Comparison of ENCODE assay signal across 28 cellular contexts in the genomic region with DNA sequence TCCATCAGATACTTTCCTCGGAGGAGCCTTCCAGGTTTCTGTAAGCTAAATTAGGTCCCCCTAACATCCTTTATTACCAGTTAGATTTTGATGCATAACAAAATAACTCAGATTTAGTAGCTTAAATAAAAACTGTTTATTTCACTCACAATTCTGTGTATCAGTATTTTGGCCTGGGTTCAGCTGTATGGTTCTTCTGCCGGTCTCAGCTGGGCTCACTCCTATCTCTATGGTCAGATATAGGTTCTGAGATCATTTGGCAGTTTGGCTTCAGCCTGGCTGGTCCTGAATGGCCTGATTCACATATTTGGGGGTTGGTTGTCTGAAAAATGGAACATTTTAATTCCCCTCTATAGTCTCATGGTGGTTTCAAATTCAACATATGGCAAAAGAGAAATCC.
"Had no signal": no experiment of that assay in that cellular context is flagged by ENCODE, and none has a peak within 500 bp of the region (broad histone marks: within the 10 kb centered on the region; RNA-seq: fewer than 3 reads in every experiment).

No MANE protein-coding gene starts in this region.

- H3K27me3 Mint-ChIP-seq: stimulated activated memory B cell treated with anti-CD40 and anti-IgM and Interleukin-4, amounts not matched to agents 10 μg/mL and 1 μg/mL and 100 μg/mL, for 72 hours; stimulated activated naive B cell treated with anti-CD40 and anti-IgM and Interleukin-4, amounts not matched to agents 10 μg/mL and 1 μg/mL and 100 μg/mL, for 72 hours; stimulated activated naive CD8-positive, alpha-beta T cell treated with anti-CD3 and anti-CD28 coated beads, Interleukin-15, amount 100 ng/mL, for 72 hours; stimulated activated naive CD8-positive, alpha-beta T cell treated with anti-CD3 and anti-CD28 coated beads, Interleukin-15, Interleukin-2, amounts not matched to agents 100 ng/mL and 50 ng/mL, for 24 hours; type B pancreatic cell had no signal

- DNase-seq: stimulated activated CD4-positive, alpha-beta T cell treated with anti-CD3 and anti-CD28 coated beads, Interleukin-2, amount 100 ng/mL, for 48 hours; stimulated activated CD4-positive, alpha-beta T cell treated with anti-CD3 and anti-CD28 coated beads, Interleukin-4, amount 100 ng/mL, for 1 hour; stimulated activated CD4-positive, alpha-beta T cell treated with anti-CD3 and anti-CD28 coated beads, Interleukin-4, amount 100 ng/mL, for 24 hours; stimulated activated CD4-positive, alpha-beta T cell treated with anti-CD3 and anti-CD28 coated beads, Interleukin-4, amount 100 ng/mL, for 4 hours; stimulated activated CD8-positive, alpha-beta memory T cell treated with anti-CD3 and anti-CD28 coated beads, Interleukin-4, amount 100 ng/mL, for 48 hours; stimulated activated naive B cell treated with anti-CD40 and anti-IgM and Interleukin-4, amounts not matched to agents 10 μg/mL and 1 μg/mL and 100 μg/mL, for 72 hours; stimulated activated naive CD4-positive, alpha-beta T cell treated with Interleukin-2 at 50 U/mL for 16 hours; stimulated activated naive CD8-positive, alpha-beta T cell treated with anti-CD3 and anti-CD28 coated beads, Interleukin-15, amount 100 ng/mL, for 72 hours; stimulated activated naive CD8-positive, alpha-beta T cell treated with anti-CD3 and anti-CD28 coated beads, Interleukin-15, Interleukin-2, amounts not matched to agents 100 U/mL and 50 U/mL, for 24 hours; stomach; substantia nigra; testis; thyroid gland; tibial artery; transverse colon; trophoblast cell; upper lobe of left lung; upper lobe of right lung; uterus had no signal

- H3K4me1 ChIP-seq: stomach, suprapubic skin, testis, thyroid gland, tibial nerve, transverse colon, upper lobe of left lung, upper lobe of right lung, uterus, vagina had no signal

- H3K4me3 Mint-ChIP-seq: stimulated activated effector memory CD8-positive, alpha-beta T cell treated with anti-CD3 and anti-CD28 coated beads, Interleukin-12 subunit alpha, Interleukin-12 subunit beta, amount 100 ng/mL, for 72 hours; stimulated activated memory B cell treated with anti-CD40 and anti-IgM and Interleukin-4, amounts not matched to agents 10 μg/mL and 1 μg/mL and 100 μg/mL, for 72 hours; stimulated activated naive B cell treated with anti-CD40 and anti-IgM and Interleukin-4, amounts not matched to agents 10 μg/mL and 1 μg/mL and 100 μg/mL, for 72 hours; stimulated activated naive CD8-positive, alpha-beta T cell treated with anti-CD3 and anti-CD28 coated beads, Interleukin-15, amount 100 ng/mL, for 72 hours; stimulated activated naive CD8-positive, alpha-beta T cell treated with anti-CD3 and anti-CD28 coated beads, Interleukin-15, Interleukin-2, amounts not matched to agents 100 ng/mL and 50 ng/mL, for 24 hours; type B pancreatic cell had no signal

- H3K36me3 Mint-ChIP-seq: stimulated activated effector memory CD8-positive, alpha-beta T cell treated with anti-CD3 and anti-CD28 coated beads, Interleukin-12 subunit alpha, Interleukin-12 subunit beta, amount 100 ng/mL, for 72 hours; stimulated activated memory B cell treated with anti-CD40 and anti-IgM and Interleukin-4, amounts not matched to agents 10 μg/mL and 1 μg/mL and 100 μg/mL, for 72 hours; stimulated activated naive B cell treated with anti-CD40 and anti-IgM and Interleukin-4, amounts not matched to agents 10 μg/mL and 1 μg/mL and 100 μg/mL, for 72 hours; type B pancreatic cell had no signal

- H3K4me1 Mint-ChIP-seq: stimulated activated effector memory CD8-positive, alpha-beta T cell treated with anti-CD3 and anti-CD28 coated beads, Interleukin-12 subunit alpha, Interleukin-12 subunit beta, amount 100 ng/mL, for 72 hours; stimulated activated memory B cell treated with anti-CD40 and anti-IgM and Interleukin-4, amounts not matched to agents 10 μg/mL and 1 μg/mL and 100 μg/mL, for 72 hours; stimulated activated naive B cell treated with anti-CD40 and anti-IgM and Interleukin-4, amounts not matched to agents 10 μg/mL and 1 μg/mL and 100 μg/mL, for 72 hours; stimulated activated naive CD8-positive, alpha-beta T cell treated with anti-CD3 and anti-CD28 coated beads, Interleukin-15, amount 100 ng/mL, for 72 hours had no signal

- H3K4me3 ChIP-seq: stomach, suprapubic skin, testis, thoracic aorta, thyroid gland, tibial artery, tibial nerve, transverse colon, upper lobe of left lung, upper lobe of right lung, uterus, vagina had no signal

- H3K9me3 ChIP-seq: stomach, suprapubic skin, testis, thoracic aorta, thyroid gland, tibial artery, tibial nerve, transverse colon, upper lobe of left lung, upper lobe of right lung, uterus, vagina had no signal

- FAIRE-seq: urothelium cell line had no signal

- H3K9me3 Mint-ChIP-seq: type B pancreatic cell had no signal

- H3K27me3 ChIP-seq: stomach, suprapubic skin, testis, thyroid gland, tibial artery, tibial nerve, transverse colon, upper lobe of left lung, upper lobe of right lung, uterus, vagina had no signal

- ATAC-seq: stimulated activated effector memory CD8-positive, alpha-beta T cell treated with anti-CD3 and anti-CD28 coated beads, Interleukin-12 subunit alpha, Interleukin-12 subunit beta, amount 100 ng/mL, for 72 hours; stimulated activated memory B cell treated with anti-CD40 and anti-IgM and Interleukin-4, amounts not matched to agents 10 μg/mL and 1 μg/mL and 100 μg/mL, for 72 hours; stimulated activated naive B cell treated with anti-CD40 and anti-IgM and Interleukin-4, amounts not matched to agents 10 μg/mL and 1 μg/mL and 100 μg/mL, for 72 hours; stimulated activated naive CD8-positive, alpha-beta T cell treated with anti-CD3 and anti-CD28 coated beads, Interleukin-15, amount 100 ng/mL, for 72 hours; stimulated activated naive CD8-positive, alpha-beta T cell treated with anti-CD3 and anti-CD28 coated beads, Interleukin-15, Interleukin-2, amounts not matched to agents 100 U/mL and 50 U/mL, for 24 hours; upper lobe of right lung had no signal

- H3K27ac Mint-ChIP-seq: stimulated activated effector memory CD8-positive, alpha-beta T cell treated with anti-CD3 and anti-CD28 coated beads, Interleukin-12 subunit alpha, Interleukin-12 subunit beta, amount 100 ng/mL, for 72 hours; stimulated activated memory B cell treated with anti-CD40 and anti-IgM and Interleukin-4, amounts not matched to agents 10 μg/mL and 1 μg/mL and 100 μg/mL, for 72 hours; stimulated activated naive B cell treated with anti-CD40 and anti-IgM and Interleukin-4, amounts not matched to agents 10 μg/mL and 1 μg/mL and 100 μg/mL, for 72 hours; stimulated activated naive CD8-positive, alpha-beta T cell treated with anti-CD3 and anti-CD28 coated beads, Interleukin-15, amount 100 ng/mL, for 72 hours; stimulated activated naive CD8-positive, alpha-beta T cell treated with anti-CD3 and anti-CD28 coated beads, Interleukin-15, Interleukin-2, amounts not matched to agents 100 ng/mL and 50 ng/mL, for 24 hours; type B pancreatic cell had no signal

- H3K27ac ChIP-seq: stomach, suprapubic skin, testis, thoracic aorta, thyroid gland, tibial artery, tibial nerve, transverse colon, upper lobe of left lung, upper lobe of right lung, uterus, vagina had no signal

- H3K36me3 ChIP-seq: stomach, suprapubic skin, thoracic aorta, thyroid gland, tibial artery, tibial nerve, transverse colon, upper lobe of left lung, upper lobe of right lung, uterus, vagina had no signal
